22 cellular contexts compared by ENCODE assay signal in genomic region chr18:12895016-12895415, GRCh38.
"Had no signal": no experiment of that assay in that cellular context is flagged by ENCODE, and none has a peak within 500 bp of the region (broad histone marks: within the 10 kb centered on the region; RNA-seq: fewer than 3 reads in every experiment).

No MANE protein-coding gene starts in this region.

- H3K4me3 Mint-ChIP-seq: activated CD4-positive, alpha-beta memory T cell treated with anti-CD3 and anti-CD28 coated beads for 36 hours; activated CD4-positive, alpha-beta T cell treated with anti-CD3 and anti-CD28 coated beads, Interleukin-2, amount 10 ng/mL, durations not matched to agents 24 days and 14 days; activated T-cell treated with anti-CD3 and anti-CD28 coated beads, Interleukin-2, amount 50 U/mL, for 72 hours; T-helper 17 cell; WTC11 had no signal

- H3K36me3 Mint-ChIP-seq: activated CD4-positive, alpha-beta memory T cell treated with anti-CD3 and anti-CD28 coated beads for 36 hours had no signal

- H3K4me1 ChIP-seq: breast epithelium had no signal

- H3K4me3 ChIP-seq: breast epithelium had no signal

- H3K27ac Mint-ChIP-seq: activated CD4-positive, alpha-beta memory T cell treated with anti-CD3 and anti-CD28 coated beads for 36 hours; activated CD4-positive, alpha-beta T cell treated with anti-CD3 and anti-CD28 coated beads, Interleukin-2, amount 10 ng/mL, durations not matched to agents 24 days and 14 days; activated naive CD4-positive, alpha-beta T cell treated with anti-CD3 and anti-CD28 coated beads, Interleukin-2, amount 50 U/mL, for 72 hours; activated T-cell treated with anti-CD3 and anti-CD28 coated beads, Interleukin-2, amount 50 U/mL, for 72 hours; activated T-helper 2 cell treated with anti-CD3 and anti-CD28 coated beads, Interferon-gamma antibody, Interleukin-2, Interleukin-4, amounts not matched to agents 10 μg/mL and 5 μg/mL and 100 μg/mL, durations not matched to agents 14 hours and 24 hours and 36 hours; T-helper 17 cell; WTC11 had no signal

- ATAC-seq: T-helper 17 cell, WTC11 had no signal

- H3K9me3 Mint-ChIP-seq: activated CD4-positive, alpha-beta memory T cell treated with anti-CD3 and anti-CD28 coated beads for 36 hours; activated T-cell treated with anti-CD3 and anti-CD28 coated beads, Interleukin-2, amount 50 U/mL, for 72 hours had no signal

- H3K27ac ChIP-seq: breast epithelium had no signal

- DNase-seq: activated CD4-positive, alpha-beta memory T cell treated with anti-CD3 and anti-CD28 coated beads for 36 hours; activated CD4-positive, alpha-beta T cell treated with anti-CD3 and anti-CD28 coated beads, Interleukin-2, amount 10 ng/mL, durations not matched to agents 24 days and 14 days; activated CD4-positive, CD25-positive, alpha-beta regulatory T cell treated with anti-CD3 and anti-CD28 coated beads, Interleukin-2, amount 50 U/mL, for 72 hours; activated CD8-positive, alpha-beta memory T cell treated with anti-CD3 and anti-CD28 coated beads, Interleukin-2, amount 50 U/mL, for 4 hours; activated T-cell treated with anti-CD3 and anti-CD28 coated beads, Interleukin-2, amount 50 U/mL, for 72 hours; aorta; caudate nucleus; KG1; NCI-H1048; NCI-H187 treated with DMSO at 0.1 percent for 48 hours; NCI-H2081 treated with DMSO at 0.1 percent for 48 hours; NCI-H2171 treated with DMSO at 0.1 percent for 48 hours; NCI-H226; NCI-H526; NCI-H82; SIG-M5; T-helper 17 cell; T-helper 9 cell had no signal

- H3K36me3 ChIP-seq: breast epithelium had no signal
